Comparison of ENCODE assay signal across 8 cellular contexts in the genomic region with DNA sequence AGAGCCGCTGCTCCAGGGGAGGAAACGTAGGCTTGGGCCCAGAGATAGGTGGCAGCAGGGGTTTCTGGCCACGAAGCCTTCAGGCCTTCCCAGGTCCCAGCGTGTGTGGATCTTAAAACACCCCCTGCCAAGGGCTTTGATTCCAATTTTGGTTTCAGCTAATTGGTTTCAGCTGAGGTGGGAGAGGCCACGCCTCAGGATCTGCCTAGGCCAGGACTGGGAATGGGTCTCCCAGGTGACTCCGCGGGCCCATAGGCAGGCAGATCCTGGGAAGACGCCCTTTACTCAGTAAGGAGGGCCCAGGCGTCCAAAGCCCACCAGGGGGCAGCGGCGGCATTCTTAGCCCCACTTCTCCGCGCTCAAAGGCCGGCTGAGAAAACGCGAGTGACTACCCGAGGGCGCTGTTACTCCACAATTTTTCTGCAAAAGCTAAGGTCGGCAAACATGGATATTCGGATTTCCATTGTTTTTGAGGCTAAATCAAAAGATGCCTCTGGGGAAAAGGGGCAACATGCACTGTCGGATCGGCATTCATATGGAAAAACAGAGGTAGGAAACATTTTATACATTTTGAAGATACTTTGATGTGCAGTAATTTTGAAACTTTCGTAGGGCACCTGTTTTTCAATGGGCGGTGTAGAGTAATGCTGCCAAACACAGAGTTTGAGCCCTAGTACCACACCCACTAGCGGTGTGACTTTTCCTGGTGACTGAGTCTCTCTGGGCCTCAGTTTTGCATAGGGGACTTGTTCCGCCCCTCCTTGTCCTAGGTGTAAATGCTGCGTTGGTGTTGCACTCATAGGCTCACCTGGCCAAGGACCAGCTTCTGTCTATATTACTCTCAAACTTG. TPM values are rescaled to one million over a fixed set of nuclear protein-coding genes. Genes with fewer than 3 reads are reported as not detected.
DNase-seq lines count a peak whose midpoint lies in the region; ATAC-seq and TF ChIP-seq lines count a peak whose summit lies in the region.

No MANE protein-coding gene starts in this region.

- peak; percentile 77 for TF ChIP-seq CTCF in mucosa of descending colon (IDR thresholded peaks at IDR 0.05)

- H3K4me3 ChIP-seq in mucosa of descending colon, result no peak overlapping the region

- H3K9me3 ChIP-seq in mucosa of descending colon, result no peaks in the 10 kb centered on the region

- no peaks in the 10 kb centered on the region for H3K36me3 ChIP-seq in mucosa of descending colon (ENCODE audit: low read depth)

- intact Hi-C loops in mucosa of descending colon (cut with DNase I, micrococcal nuclease), result loop anchor here in 1 of 2 donors (10.0 kb wide), 2 partner anchors 277 to 387 kb away; a partner anchor contains a TSS

- peak; percentile 77 for DNase-seq in Caki2 (ENCODE audit: low read depth)
- peak; percentile 76 for DNase-seq in HPDE6-E6E7 (ENCODE audit: extremely low spot score)
- DNase-seq in NOMO-1 treated with DMSO at 0.1 percent for 48 hours (lab: John Stamatoyannopoulos, UW; ENCODE audit: unreplicated experiment), result peak; percentile 58
- DNase-seq in activated CD8-positive, alpha-beta memory T cell treated with anti-CD3 and anti-CD28 coated beads, Interleukin-2, amount 50 U/mL, for 48 hours, result peak; percentile 86
- DNase-seq in epidermal melanocyte (ENCODE audit: insufficient read length, low spot score), result peak; percentile 68
- peak; percentile 80 to 94 (median 90) for DNase-seq in mucosa of descending colon
- peak; percentile 52 for DNase-seq in stimulated activated CD8-positive, alpha-beta memory T cell treated with anti-CD3 and anti-CD28 coated beads, Interleukin-7, amount 100 ng/mL, for 24 hours (ENCODE audit: low read depth)

- H3K4me1 ChIP-seq in mucosa of descending colon (ENCODE audit: low read depth), result peaks cover 8% of the 10 kb centered on the region

- in situ Hi-C loops in Caki2 (cut with HindIII; ENCODE audit: low pct_unique_long_range_greater_than_20kb, low sequenced_read_pairs), result loop anchor here (25.0 kb wide), 1 partner anchor 404 kb away; a partner anchor contains a TSS

- ATAC-seq in GM21367 (IDR thresholded peaks at IDR 0.05; ENCODE audit: unreplicated experiment) (peak; percentile 86), mucosa of descending colon (peak; percentile 98)

RNA-seq across cellular contexts. Expression of a gene that starts 31.8 kb away (rescaled TPM):
- total RNA-seq in Caki2 (2014; rRNA removed; shearing (Covaris generic); ENCODE audit: low replicate concordance), result 7.4 and 11.3 TPM in 2 replicates
- total RNA-seq in mucosa of descending colon, result 100 to 1,000 TPM in 2 of 3 donors, 10 to 100 TPM in 1; 63.5 to 128 (median 121) TPM

RNA-seq across cellular contexts. Expression of a gene that starts 48.8 kb away (rescaled TPM):
- total RNA-seq in Caki2 (2014; rRNA removed; shearing (Covaris generic); ENCODE audit: low replicate concordance), result 8.0 and 32.7 TPM in 2 replicates
- 10 to 100 TPM; 17.4 to 24.7 (median 19.2) TPM for total RNA-seq in mucosa of descending colon
